In genomic region chr9:117821943-117822342, GRCh38 we compare ENCODE assay signal across 14 cellular contexts.
"Had no signal": no experiment of that assay in that cellular context is flagged by ENCODE, and none has a peak within 500 bp of the region (broad histone marks: within the 10 kb centered on the region; RNA-seq: fewer than 3 reads in every experiment).

No MANE protein-coding gene starts in this region.

- DNase-seq: dorsolateral prefrontal cortex; effector CD4-positive, alpha-beta T cell; head of caudate nucleus; mammary epithelial cell; natural killer cell; occipital lobe; ovary; posterior cingulate gyrus; psoas muscle; right cardiac atrium; small intestine; stimulated activated CD4-positive, alpha-beta T cell treated with anti-CD3 and anti-CD28 coated beads, Interleukin-15, amount 100 ng/mL, for 24 hours; stimulated activated CD4-positive, alpha-beta T cell treated with anti-CD3 and anti-CD28 coated beads, Interleukin-2, amount 100 ng/mL, for 48 hours; stimulated activated naive B cell treated with anti-CD40 and anti-IgM and Interleukin-4, amounts not matched to agents 10 μg/mL and 1 μg/mL and 100 μg/mL, for 72 hours had no signal

- ATAC-seq: natural killer cell; psoas muscle; right cardiac atrium; stimulated activated naive B cell treated with anti-CD40 and anti-IgM and Interleukin-4, amounts not matched to agents 10 μg/mL and 1 μg/mL and 100 μg/mL, for 72 hours had no signal
